Comparison of ENCODE assay signal across 8 cellular contexts in genomic region chr17:4711671-4712111, GRCh38. TPM values are rescaled to one million over a fixed set of nuclear protein-coding genes. Genes with fewer than 3 reads are reported as not detected.
A peak's percentile ranks its signal among the peaks of the same experiment; 100 is the strongest.
DNase-seq lines count a peak whose midpoint lies in the region; ATAC-seq and TF ChIP-seq lines count a peak whose summit lies in the region.

No MANE protein-coding gene starts in this region.

- H2AK9ac ChIP-seq in IMR-90 (replicated peaks; ENCODE audit: low read depth, low read length, poor library complexity): peak overlapping the region; percentile 70

- TF ChIP-seq POLR2A in IMR-90 (IDR thresholded peaks at IDR 0.05; ENCODE audit: low read depth, low read length): no peak

- H4K91ac ChIP-seq in IMR-90 (ENCODE audit: insufficient read depth, low read depth, low read length): no peak overlapping the region

- no peak overlapping the region for H4K8ac ChIP-seq in IMR-90 (ENCODE audit: low read depth in 2 of 2, low read length in 2 of 2)

- H3K9me3 ChIP-seq in A673 (ENCODE audit: low read depth, low read length, poor library complexity, severe bottlenecking): no peaks in the 10 kb centered on the region
- no peaks in the 10 kb centered on the region for H3K9me3 ChIP-seq in IMR-90 (ENCODE audit: control insufficient read depth, insufficient read depth, low read length)

- no peak overlapping the region for H2BK5ac ChIP-seq in IMR-90 (ENCODE audit: low read depth, low read length, poor library complexity, severe bottlenecking)

- peaks cover 3% of the 10 kb centered on the region in 2 experiments; a peak in 3 of 4 replicates for H3K79me1 ChIP-seq in IMR-90 (ENCODE audit: low read depth in 1 of 2, low read length in 2 of 2)

- H3K4me2 ChIP-seq in IMR-90 (ENCODE audit: low read depth, low read length): no peak overlapping the region

- H2BK20ac ChIP-seq in IMR-90 (ENCODE audit: low read depth, low read length): no peak overlapping the region

- intact Hi-C loops in A673 (cut with micrococcal nuclease; ENCODE audit: unreplicated experiment) (no loop called here), IMR-90 (cut with micrococcal nuclease) (no loop called here)

- WGBS in IMR-90 (ENCODE audit: extremely low coverage in 2 of 2, insufficient read length in 1 of 2), 2 experiments: no CpG with 5 or more reads among the region's 5 CpGs

- BruUV-seq in A673 (replicated peaks; lab: Mats Ljungman, UMichigan) (no TSS peak), IMR-90 (replicated peaks; lab: Mats Ljungman, UMichigan) (no TSS peak)

- in situ Hi-C loops in IMR-90 (cut with MboI; ENCODE audit: low sequenced_read_pairs): loop anchor here (10.0 kb wide), 1 partner anchor 173 kb away; no protein-coding TSS in a partner anchor

- H3K36me3 Mint-ChIP-seq in chondrocyte (ENCODE audit: low read depth): no peaks in the 10 kb centered on the region

- no peak overlapping the region for H2AFZ ChIP-seq in IMR-90 (replicated peaks; ENCODE audit: low read length, poor library complexity)

- H3K27ac ChIP-seq in A673 (ENCODE audit: low read depth, low read length, poor library complexity, severe bottlenecking): peak overlapping the region; percentile 81
- H3K27ac ChIP-seq in IMR-90 (ENCODE audit: insufficient read depth, low read length): no peak overlapping the region
- H3K27ac ChIP-seq in angular gyrus (ENCODE audit: low read depth, low read length): peak overlapping the region; percentile 80

- H3K9me3 Mint-ChIP-seq in chondrocyte (ENCODE audit: low read depth): no peaks in the 10 kb centered on the region

- no peak overlapping the region for H3K27ac Mint-ChIP-seq in chondrocyte (ENCODE audit: unreplicated experiment)

- no peak overlapping the region for H3K18ac ChIP-seq in IMR-90 (ENCODE audit: low read depth, low read length)

- 0 out of 2 replicates have a peak, but pooled peaks cover 4% of the 10 kb centered on the region for H3K9me1 ChIP-seq in IMR-90 (ENCODE audit: insufficient read depth, low read length)

- H3K4ac ChIP-seq in IMR-90 (ENCODE audit: low read depth, low read length): no peak overlapping the region

- H3K27me3 ChIP-seq in A673 (replicated peaks; ENCODE audit: insufficient read depth, low read depth, low read length, poor library complexity) (no peaks in the 10 kb centered on the region), IMR-90 (ENCODE audit: control insufficient read depth, insufficient read depth, low read length) (no peaks in the 10 kb centered on the region)

- H3K27me3 Mint-ChIP-seq in chondrocyte (ENCODE audit: low read depth): no peaks in the 10 kb centered on the region

- H3K9ac ChIP-seq in IMR-90 (ENCODE audit: low read depth, low read length): no peak overlapping the region

- ATAC-seq in IMR-90 (ENCODE audit: low read depth) (no peak), GM19452 (IDR thresholded peaks at IDR 0.05; ENCODE audit: unreplicated experiment) (no peak)

- H4K20me1 ChIP-seq in IMR-90 (ENCODE audit: insufficient read depth, low read length): peaks cover 4% of the 10 kb centered on the region; the same call in 1 of the 2 replicates

- H3K4me1 ChIP-seq in A673 (ENCODE audit: insufficient read depth, low read length, poor library complexity, severe bottlenecking): peaks cover 16% of the 10 kb centered on the region
- H3K4me1 ChIP-seq in IMR-90 (ENCODE audit: control insufficient read depth, insufficient read depth, low read length): peaks cover 7% of the 10 kb centered on the region; the same call in 1 of the 2 replicates

- H3K56ac ChIP-seq in IMR-90 (ENCODE audit: extremely low read depth, insufficient read depth, low read length): no peak overlapping the region

- H3K4me1 Mint-ChIP-seq in chondrocyte (ENCODE audit: low read depth): peaks cover 10% of the 10 kb centered on the region

- dilution Hi-C loops in IMR-90 (cut with HindIII; ENCODE audit: low sequenced_read_pairs, unreplicated experiment): no loop called here

- H3K36me3 ChIP-seq in A673 (ENCODE audit: insufficient read depth, low read length, poor library complexity, severe bottlenecking): peaks cover 5% of the 10 kb centered on the region
- no peaks in the 10 kb centered on the region for H3K36me3 ChIP-seq in IMR-90 (ENCODE audit: control insufficient read depth, insufficient read depth, low read length)

- H3K4me3 Mint-ChIP-seq in chondrocyte (ENCODE audit: unreplicated experiment): no peak overlapping the region

- no peak overlapping the region for H2BK120ac ChIP-seq in IMR-90 (ENCODE audit: low read depth, low read length)

- H4K5ac ChIP-seq in IMR-90 (ENCODE audit: low read depth, low read length): no peak overlapping the region

- POLR2A ChIA-PET in A673 (lab: Charles Lee; ENCODE audit: low non-redundant PET): no interaction called here
- POLR2A ChIA-PET in IMR-90 (lab: Charles Lee; ENCODE audit: unreplicated experiment): no interaction called here

- DNase-seq in A673 (ENCODE audit: low spot score): no peak
- DNase-seq in IMR-90: no peak
- peak; percentile 60 for DNase-seq in midbrain (lab: John Stamatoyannopoulos, UW)
- no peak for DNase-seq in GM19238 (ENCODE audit: insufficient read length, low spot score)
- no peak for DNase-seq in HuH-7.5 (ENCODE audit: low spot score)
- DNase-seq in chondrocyte (ENCODE audit: low spot score): no peak

- H2BK15ac ChIP-seq in IMR-90 (ENCODE audit: low read depth, low read length): no peak overlapping the region

- TF ChIP-seq CTCF in A673 (conservative IDR thresholded peaks at IDR 0.05; ENCODE audit: low read depth, low read length) (no peak), IMR-90 (conservative IDR thresholded peaks at IDR 0.05; ENCODE audit: low read depth, low read length) (no peak), chondrocyte (IDR thresholded peaks at IDR 0.05) (no peak)

- H3K23ac ChIP-seq in IMR-90 (ENCODE audit: low read depth, low read length): no peak overlapping the region

- CTCF ChIA-PET in A673 (lab: Charles Lee): no interaction called here
- CTCF ChIA-PET in IMR-90 (lab: Yijun Ruan, JAX): no interaction called here

- peak overlapping the region; percentile 86 for H3K4me3 ChIP-seq in A673 (ENCODE audit: low read depth, low read length, poor library complexity, severe bottlenecking)
- no peak overlapping the region for H3K4me3 ChIP-seq in IMR-90 (ENCODE audit: insufficient read depth, low read depth, low read length)

- TF ChIP-seq RAD21 in IMR-90 (IDR thresholded peaks at IDR 0.05; ENCODE audit: low read length): no peak

- peak overlapping the region; percentile 25; the same call in 1 of the 2 replicates for H2AK5ac ChIP-seq in IMR-90 (ENCODE audit: low read depth, low read length)

- H3K14ac ChIP-seq in IMR-90 (replicated peaks; ENCODE audit: low read depth, low read length): no peak overlapping the region

TF ChIP-seq in IMR-90, 13 proteins besides CTCF, POLR2A, EP300 and RAD21:
- no peak for TF ChIP-seq MAZ (IDR thresholded peaks at IDR 0.05; ENCODE audit: borderline replicate concordance, low read depth, low read length)
- no peak for TF ChIP-seq SMC3 (IDR thresholded peaks at IDR 0.05; ENCODE audit: low read depth, low read length)
- TF ChIP-seq RCOR1 (IDR thresholded peaks at IDR 0.05; ENCODE audit: insufficient replicate concordance, low read length): no peak
- TF ChIP-seq CEBPB (IDR thresholded peaks at IDR 0.05; ENCODE audit: low read depth, low read length): no peak
- TF ChIP-seq BHLHE40 (IDR thresholded peaks at IDR 0.05; ENCODE audit: low read depth, low read length): no peak

RNA-seq across cellular contexts. Expression of gene ARRB2, which starts 1.3 kb away (rescaled TPM):
- 82.2 and 100 TPM in 2 replicates for total RNA-seq in A673 (2021)
- 3.9 and 6.1 TPM in 2 replicates for total RNA-seq in IMR-90 (2012; rRNA removed)
- polyA plus RNA-seq in IMR-90 (2012; rRNA removed): 10.6 and 12.5 TPM in 2 replicates
- polyA plus RNA-seq in IMR-90 (2012; cell fraction: cytosol; rRNA removed): 6.2 and 8.6 TPM in 2 replicates
- polyA plus RNA-seq in IMR-90 (2012; cell fraction: nucleus; rRNA removed; ENCODE audit: low replicate concordance): 17.0 and 18.2 TPM in 2 replicates
- 7.1 to 11.8 TPM (median 7.2 TPM) in 3 replicates for total RNA-seq in chondrocyte

RNA-seq across cellular contexts. Expression of gene PELP1, which starts 7.8 kb away (rescaled TPM):
- total RNA-seq in A673 (2021) (142 and 161 TPM in 2 replicates), IMR-90 (2012; rRNA removed) (6.3 and 9.2 TPM in 2 replicates), chondrocyte (44.1 to 56.2 TPM (median 48.2 TPM) in 3 replicates)
- polyA plus RNA-seq in IMR-90 (2012; rRNA removed): 20.8 and 24.0 TPM in 2 replicates
- polyA plus RNA-seq in IMR-90 (2012; cell fraction: cytosol; rRNA removed): 12.1 and 15.4 TPM in 2 replicates
- 47.9 and 79.2 TPM in 2 replicates for polyA plus RNA-seq in IMR-90 (2012; cell fraction: nucleus; rRNA removed; ENCODE audit: low replicate concordance)

RNA-seq across cellular contexts. Expression of gene MED11, which starts 19.5 kb away (rescaled TPM):
- total RNA-seq in A673 (2021): 13.7 and 22.5 TPM in 2 replicates
- total RNA-seq in IMR-90 (2012; rRNA removed): 9.9 and 10.3 TPM in 2 replicates
- polyA plus RNA-seq in IMR-90 (2012; rRNA removed): 23.3 and 24.1 TPM in 2 replicates
- 25.5 and 30.9 TPM in 2 replicates for polyA plus RNA-seq in IMR-90 (2012; cell fraction: cytosol; rRNA removed)
- 10.3 and 13.5 TPM in 2 replicates for polyA plus RNA-seq in IMR-90 (2012; cell fraction: nucleus; rRNA removed; ENCODE audit: low replicate concordance)
- total RNA-seq in chondrocyte: 14.6 to 21.3 TPM (median 16.9 TPM) in 3 replicates

RNA-seq across cellular contexts. Expression of gene ZMYND15, which starts 27.9 kb away (rescaled TPM):
- total RNA-seq in A673 (2021) (0.17 and 0.37 TPM in 2 replicates), IMR-90 (2012; rRNA removed) (under 0.01 TPM in 1 of 2 replicates, not detected in the other), chondrocyte (0.23 to 0.48 TPM (median 0.45 TPM) in 3 replicates)
- polyA plus RNA-seq in IMR-90 (2012; rRNA removed): 0.07 and 0.14 TPM in 2 replicates
- polyA plus RNA-seq in IMR-90 (2012; cell fraction: cytosol; rRNA removed): 0.08 and 0.14 TPM in 2 replicates
- polyA plus RNA-seq in IMR-90 (2012; cell fraction: nucleus; rRNA removed; ENCODE audit: low replicate concordance): 0.55 and 0.61 TPM in 2 replicates

RNA-seq across cellular contexts. Expression of gene CXCL16, which starts 28.0 kb away (rescaled TPM):
- total RNA-seq in A673 (2021) (4.0 and 6.0 TPM in 2 replicates), IMR-90 (2012; rRNA removed) (0.28 and 0.36 TPM in 2 replicates), chondrocyte (4.7 to 8.0 TPM (median 5.4 TPM) in 3 replicates)
- polyA plus RNA-seq in IMR-90 (2012; rRNA removed): 1.2 and 1.6 TPM in 2 replicates
- 0.97 and 2.4 TPM in 2 replicates for polyA plus RNA-seq in IMR-90 (2012; cell fraction: cytosol; rRNA removed)
- 0.62 and 0.70 TPM in 2 replicates for polyA plus RNA-seq in IMR-90 (2012; cell fraction: nucleus; rRNA removed; ENCODE audit: low replicate concordance)
